19 cellular contexts compared by ENCODE assay signal in genomic region chr14:104277416-104278213, GRCh38.
A peak's percentile ranks its signal among the peaks of the same experiment; 100 is the strongest.
DNase-seq lines count a peak whose midpoint lies in the region; ATAC-seq and TF ChIP-seq lines count a peak whose summit lies in the region.
"Had no signal": no experiment of that assay in that cellular context is flagged by ENCODE, and none has a peak within 500 bp of the region (broad histone marks: within the 10 kb centered on the region; RNA-seq: fewer than 3 reads in every experiment).

No MANE protein-coding gene starts in this region.

- H3K27ac Mint-ChIP-seq in activated CD4-positive, alpha-beta memory T cell treated with anti-CD3 and anti-CD28 coated beads for 36 hours = no peak overlapping the region
- H3K27ac Mint-ChIP-seq in activated CD4-positive, alpha-beta memory T cell treated with anti-CD3 and anti-CD28 coated beads, Interleukin-2, amount 10 ng/mL, durations not matched to agents 7 days and 5 days = no peak overlapping the region
- no peak overlapping the region for H3K27ac Mint-ChIP-seq in H9
- peak overlapping the region; percentile 36 for H3K27ac Mint-ChIP-seq in glutamatergic neuron (ENCODE audit: unreplicated experiment)
- no peak overlapping the region for H3K27ac Mint-ChIP-seq in activated CD8-positive, alpha-beta T cell treated with anti-CD3 and anti-CD28 coated beads for 36 hours
- H3K27ac Mint-ChIP-seq: B cell had no signal

- no peak overlapping the region for H2AK5ac ChIP-seq in H9 (ENCODE audit: insufficient read length, low read length)

- peak overlapping the region; percentile 34 for H3K18ac ChIP-seq in H9 (ENCODE audit: insufficient read length, low read depth, low read length)

- H2BK20ac ChIP-seq in H9 (ENCODE audit: low read depth, low read length, poor library complexity, severe bottlenecking) = no peak overlapping the region

- H3K4me1 ChIP-seq in H9 (ENCODE audit: insufficient read depth, low read length) = no peaks in the 10 kb centered on the region
- H3K4me1 ChIP-seq: body of pancreas had no signal

- no peak overlapping the region for H3K4ac ChIP-seq in H9 (ENCODE audit: low read depth, low read length)

- CTCF ChIA-PET in activated CD4-positive, alpha-beta memory T cell treated with anti-CD3 and anti-CD28 coated beads for 36 hours (lab: Charles Lee) = no interaction called here
- CTCF ChIA-PET in activated CD4-positive, alpha-beta memory T cell treated with anti-CD3 and anti-CD28 coated beads, Interleukin-2, amount 10 ng/mL, durations not matched to agents 7 days and 5 days (lab: Charles Lee) = interaction anchor here (0.5 kb wide), 1 partner anchor 122 kb away, joined by 4 read pairs; no protein-coding TSS in a partner anchor
- CTCF ChIA-PET in activated CD8-positive, alpha-beta T cell treated with anti-CD3 and anti-CD28 coated beads for 36 hours (lab: Charles Lee) = no interaction called here

- H3K79me1 ChIP-seq in H9 (ENCODE audit: insufficient read depth, low read depth, low read length, poor library complexity, severe bottlenecking) = no peaks in the 10 kb centered on the region

- no peak overlapping the region for H3K4me3 Mint-ChIP-seq in activated CD4-positive, alpha-beta memory T cell treated with anti-CD3 and anti-CD28 coated beads for 36 hours
- H3K4me3 Mint-ChIP-seq in activated CD4-positive, alpha-beta memory T cell treated with anti-CD3 and anti-CD28 coated beads, Interleukin-2, amount 10 ng/mL, durations not matched to agents 7 days and 5 days = no peak overlapping the region
- H3K4me3 Mint-ChIP-seq in H9 (no peak overlapping the region), glutamatergic neuron (ENCODE audit: unreplicated experiment) (no peak overlapping the region)
- H3K4me3 Mint-ChIP-seq in activated CD8-positive, alpha-beta T cell treated with anti-CD3 and anti-CD28 coated beads for 36 hours = no peak overlapping the region
- H3K4me3 Mint-ChIP-seq: B cell had no signal

- H3K56ac ChIP-seq in H9 (ENCODE audit: insufficient read length, low read depth, low read length) = no peak overlapping the region

- ATAC-seq in activated CD8-positive, alpha-beta T cell treated with anti-CD3 and anti-CD28 coated beads for 36 hours = no peak
- no peak for ATAC-seq in HG03045 (IDR thresholded peaks at IDR 0.05; ENCODE audit: unreplicated experiment)
- ATAC-seq: activated CD4-positive, CD25-positive, alpha-beta regulatory T cell treated with anti-CD3 and anti-CD28 coated beads, Interleukin-2, amount 50 U/mL, for 24 hours; body of pancreas had no signal

- H4K5ac ChIP-seq in H9 (ENCODE audit: insufficient read length, low read depth, low read length) = no peak overlapping the region

- intact Hi-C loops in activated CD4-positive, alpha-beta memory T cell treated with anti-CD3 and anti-CD28 coated beads for 36 hours (cut with micrococcal nuclease) = no loop called here
- intact Hi-C loops in posterior cingulate gyrus (cut with DNase I) = no loop called here
- intact Hi-C loops in activated CD8-positive, alpha-beta T cell treated with anti-CD3 and anti-CD28 coated beads for 36 hours (cut with micrococcal nuclease) = no loop called here

- no peak overlapping the region for H3K23ac ChIP-seq in H9 (ENCODE audit: insufficient read length, low read depth, low read length)

- no peak overlapping the region for H3K9ac ChIP-seq in H9 (ENCODE audit: extremely low read depth, insufficient read length, low read length)

- H4K20me1 ChIP-seq in H9 (ENCODE audit: control insufficient read depth, insufficient read depth, insufficient read length) = no peaks in the 10 kb centered on the region

- H2BK12ac ChIP-seq in H9 (ENCODE audit: insufficient read length, low read depth, low read length) = no peak overlapping the region

- H3K27me3 Mint-ChIP-seq in activated CD4-positive, alpha-beta memory T cell treated with anti-CD3 and anti-CD28 coated beads for 36 hours = peaks cover 9% of the 10 kb centered on the region
- H3K27me3 Mint-ChIP-seq in activated CD4-positive, alpha-beta memory T cell treated with anti-CD3 and anti-CD28 coated beads, Interleukin-2, amount 10 ng/mL, durations not matched to agents 7 days and 5 days = peaks cover 4% of the 10 kb centered on the region
- peaks cover 24% of the 10 kb centered on the region for H3K27me3 Mint-ChIP-seq in H9 (ENCODE audit: low read depth)
- peaks cover 3% of the 10 kb centered on the region for H3K27me3 Mint-ChIP-seq in glutamatergic neuron (ENCODE audit: unreplicated experiment)
- peaks cover 6% of the 10 kb centered on the region for H3K27me3 Mint-ChIP-seq in activated CD8-positive, alpha-beta T cell treated with anti-CD3 and anti-CD28 coated beads for 36 hours

- H2BK15ac ChIP-seq in H9 (ENCODE audit: low read depth, low read length) = no peak overlapping the region

- no peak overlapping the region for H2BK5ac ChIP-seq in H9 (ENCODE audit: insufficient read length, low read length)

- H3K79me2 ChIP-seq in H9 (ENCODE audit: insufficient read depth, low read length) = no peaks in the 10 kb centered on the region

- WGBS in H9 (ENCODE audit: extremely low coverage, insufficient read length, low lambda C conversion rate) = no CpG with 5 or more reads among the region's 30 CpGs

- H3K9me3 ChIP-seq in H9 (ENCODE audit: control insufficient read depth, low read depth, low read length) = no peaks in the 10 kb centered on the region
- H3K9me3 ChIP-seq: body of pancreas, suprapubic skin had no signal

- H3K14ac ChIP-seq in H9 (ENCODE audit: insufficient read depth, low read length) = no peak overlapping the region; the same call in 1 of the 2 replicates

- TF ChIP-seq CTCF in H9 (conservative IDR thresholded peaks at IDR 0.05) (no peak), glutamatergic neuron (IDR thresholded peaks at IDR 0.05; ENCODE audit: partially characterized antibody, unreplicated experiment) (no peak)
- no peak for TF ChIP-seq CTCF in activated CD8-positive, alpha-beta T cell treated with anti-CD3 and anti-CD28 coated beads for 36 hours (IDR thresholded peaks at IDR 0.05)

- no peak overlapping the region for H3K4me2 ChIP-seq in H9 (ENCODE audit: insufficient read depth, insufficient read length, low read length)
- H3K4me2 ChIP-seq: smooth muscle cell had no signal

- POLR2A ChIA-PET in activated CD4-positive, alpha-beta memory T cell treated with anti-CD3 and anti-CD28 coated beads for 36 hours (lab: Charles Lee) = no interaction called here
- POLR2A ChIA-PET in activated CD4-positive, alpha-beta memory T cell treated with anti-CD3 and anti-CD28 coated beads, Interleukin-2, amount 10 ng/mL, durations not matched to agents 7 days and 5 days (lab: Charles Lee) = no interaction called here
- POLR2A ChIA-PET in activated CD8-positive, alpha-beta T cell treated with anti-CD3 and anti-CD28 coated beads for 36 hours (lab: Charles Lee) = no interaction called here

- H4K91ac ChIP-seq in H9 (ENCODE audit: insufficient read length, low read depth, low read length) = no peak overlapping the region

- H4K8ac ChIP-seq in H9 (replicated peaks; ENCODE audit: insufficient read length, low read depth, low read length) = no peak overlapping the region

- no peaks in the 10 kb centered on the region for H3K27me3 ChIP-seq in H9 (ENCODE audit: insufficient read depth, low read length)
- H3K27me3 ChIP-seq: body of pancreas had no signal

- no peaks in the 10 kb centered on the region for H3K36me3 Mint-ChIP-seq in activated CD4-positive, alpha-beta memory T cell treated with anti-CD3 and anti-CD28 coated beads for 36 hours
- H3K36me3 Mint-ChIP-seq in activated CD4-positive, alpha-beta memory T cell treated with anti-CD3 and anti-CD28 coated beads, Interleukin-2, amount 10 ng/mL, durations not matched to agents 7 days and 5 days (ENCODE audit: low read depth) = no peaks in the 10 kb centered on the region
- H3K36me3 Mint-ChIP-seq in H9 (ENCODE audit: insufficient read depth in 1 of 3, low read depth in 3 of 3) = no peaks in the 10 kb centered on the region
- H3K36me3 Mint-ChIP-seq in glutamatergic neuron (ENCODE audit: unreplicated experiment) = no peaks in the 10 kb centered on the region
- no peaks in the 10 kb centered on the region for H3K36me3 Mint-ChIP-seq in activated CD8-positive, alpha-beta T cell treated with anti-CD3 and anti-CD28 coated beads for 36 hours (ENCODE audit: low read depth)

- DNase-seq in activated CD4-positive, alpha-beta memory T cell treated with anti-CD3 and anti-CD28 coated beads for 36 hours = peak; percentile 8
- DNase-seq in activated CD4-positive, alpha-beta memory T cell treated with anti-CD3 and anti-CD28 coated beads, Interleukin-2, amount 10 ng/mL, durations not matched to agents 7 days and 5 days = no peak
- DNase-seq in H9 (peak; percentile 19), glutamatergic neuron (peak; percentile 16), posterior cingulate gyrus (peak in 6 of 10 donors; percentile 3 to 47 (median 12))
- no peak for DNase-seq in activated CD4-positive, alpha-beta T cell treated with anti-CD3 and anti-CD28 coated beads, Interleukin-2, amount 50 U/mL, for 4 hours
- DNase-seq in activated CD8-positive, alpha-beta T cell treated with anti-CD3 and anti-CD28 coated beads for 36 hours = no peak
- DNase-seq: activated gamma-delta T cell treated with Interleukin-2 at 50 U/mL for 16 hours, Calu3, cortex of kidney, NCI-H1436 treated with DMSO at 0.1 percent for 48 hours had no signal

- no peaks in the 10 kb centered on the region for H3K4me1 Mint-ChIP-seq in activated CD4-positive, alpha-beta memory T cell treated with anti-CD3 and anti-CD28 coated beads for 36 hours (ENCODE audit: low read depth)
- H3K4me1 Mint-ChIP-seq in activated CD4-positive, alpha-beta memory T cell treated with anti-CD3 and anti-CD28 coated beads, Interleukin-2, amount 10 ng/mL, durations not matched to agents 7 days and 5 days = no peaks in the 10 kb centered on the region
- H3K4me1 Mint-ChIP-seq in H9 (peaks cover 3 to 8% of the 10 kb centered on the region in 2 experiments; a peak in 2 of 4 replicates), glutamatergic neuron (ENCODE audit: low read depth, unreplicated experiment) (peaks cover 14% of the 10 kb centered on the region)
- H3K4me1 Mint-ChIP-seq in activated CD8-positive, alpha-beta T cell treated with anti-CD3 and anti-CD28 coated beads for 36 hours (ENCODE audit: low read depth) = no peaks in the 10 kb centered on the region
- H3K4me1 Mint-ChIP-seq: B cell had no signal

- H3K9me3 Mint-ChIP-seq in activated CD4-positive, alpha-beta memory T cell treated with anti-CD3 and anti-CD28 coated beads for 36 hours = no peaks in the 10 kb centered on the region
- H3K9me3 Mint-ChIP-seq in activated CD4-positive, alpha-beta memory T cell treated with anti-CD3 and anti-CD28 coated beads, Interleukin-2, amount 10 ng/mL, durations not matched to agents 7 days and 5 days = no peaks in the 10 kb centered on the region
- H3K9me3 Mint-ChIP-seq in H9 (peaks cover 4% of the 10 kb centered on the region in 2 experiments; a peak in 4 of 5 replicates), glutamatergic neuron (ENCODE audit: unreplicated experiment) (peaks cover 7% of the 10 kb centered on the region)
- no peaks in the 10 kb centered on the region for H3K9me3 Mint-ChIP-seq in activated CD8-positive, alpha-beta T cell treated with anti-CD3 and anti-CD28 coated beads for 36 hours

- H3K27ac ChIP-seq in H9 (ENCODE audit: insufficient read length, low read depth, low read length) = no peak overlapping the region
- H3K27ac ChIP-seq: 22Rv1, body of pancreas, SK-N-MC, suprapubic skin had no signal

- no peak overlapping the region for H2BK120ac ChIP-seq in H9 (ENCODE audit: low read depth, low read length, poor library complexity, severe bottlenecking)

- H3K23me2 ChIP-seq in H9 (ENCODE audit: insufficient read length, low read depth, low read length, poor library complexity, severe bottlenecking) = no peaks in the 10 kb centered on the region

- H3T11ph ChIP-seq in H9 (ENCODE audit: low read length) = no peak overlapping the region

- no peak overlapping the region for H2AFZ ChIP-seq in H9 (ENCODE audit: low read length)

Comparison
In these comparisons a context has a peak if more than half of its experiments do, and no peak if none do; other contexts are left out.
1. DNase-seq: peak in activated CD4-positive, alpha-beta memory T cell treated with anti-CD3 and anti-CD28 coated beads for 36 hours (single experiment), H9 (single experiment), glutamatergic neuron (single experiment) and posterior cingulate gyrus (6 of 10); none in activated CD4-positive, alpha-beta memory T cell treated with anti-CD3 and anti-CD28 coated beads, Interleukin-2, amount 10 ng/mL, durations not matched to agents 7 days and 5 days (single experiment), activated CD4-positive, alpha-beta T cell treated with anti-CD3 and anti-CD28 coated beads, Interleukin-2, amount 50 U/mL, for 4 hours (0 of 2) and activated CD8-positive, alpha-beta T cell treated with anti-CD3 and anti-CD28 coated beads for 36 hours (single experiment).